1 cellular context compared by ENCODE assay signal in the genomic region with DNA sequence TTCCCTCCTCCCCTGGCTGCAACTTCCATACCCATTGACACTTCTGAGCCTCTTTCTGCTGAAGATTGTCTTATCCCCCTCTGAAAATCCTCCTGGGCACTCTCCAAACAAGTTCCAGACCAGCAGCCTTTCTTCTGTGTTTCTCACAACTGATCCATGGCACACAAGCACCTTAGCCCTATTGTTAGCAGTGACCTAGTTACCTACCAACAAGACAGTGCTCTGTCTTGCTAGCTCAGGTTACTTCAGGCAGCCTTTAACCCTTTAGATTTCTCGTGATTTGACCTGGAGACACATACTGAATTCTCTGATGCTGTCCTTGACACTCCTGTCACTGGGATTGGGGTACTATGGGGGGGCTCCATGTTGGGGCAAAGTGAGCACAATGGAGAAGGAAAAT.
TF ChIP-seq lines count a peak whose summit lies in the region.

No MANE protein-coding gene starts in this region.

TF ChIP-seq in H1, 55 proteins besides CTCF, POLR2A, EP300 and RAD21:
- TF ChIP-seq CHD1 (IDR thresholded peaks at IDR 0.05; ENCODE audit: low read depth, low read length) (no peak), FOSL1 (IDR thresholded peaks at IDR 0.05; ENCODE audit: insufficient read depth, low read depth, low read length) (no peak), BACH1 (IDR thresholded peaks at IDR 0.05; ENCODE audit: low read length) (no peak), JUND (IDR thresholded peaks at IDR 0.05; ENCODE audit: low read length) (no peak), MAFK (IDR thresholded peaks at IDR 0.05; ENCODE audit: low read depth, low read length) (no peak), BCL11A (IDR thresholded peaks at IDR 0.05; ENCODE audit: low read depth in 2 of 2, low read length in 2 of 2) (no peak), KDM5A (IDR thresholded peaks at IDR 0.05; ENCODE audit: low read length) (no peak), EZH2 (IDR thresholded peaks at IDR 0.05; ENCODE audit: low read depth, low read length, severe bottlenecking) (no peak), CBX8 (IDR thresholded peaks at IDR 0.05; ENCODE audit: borderline replicate concordance, low read depth, low read length) (no peak), CEBPB (IDR thresholded peaks at IDR 0.05; ENCODE audit: low read depth, low read length) (no peak), RXRA (IDR thresholded peaks at IDR 0.05; ENCODE audit: insufficient read depth, low read depth, low read length) (no peak), SP2 (IDR thresholded peaks at IDR 0.05; ENCODE audit: low read length) (no peak), JUN (IDR thresholded peaks at IDR 0.05; ENCODE audit: low read depth, low read length) (no peak), PHF8 (conservative IDR thresholded peaks at IDR 0.05; ENCODE audit: low read depth, low read length) (no peak), KDM4A (IDR thresholded peaks at IDR 0.05; ENCODE audit: low read depth, low read length, severe bottlenecking) (no peak), EGR1 (IDR thresholded peaks at IDR 0.05; ENCODE audit: borderline replicate concordance, low read depth, low read length) (no peak), SUZ12 (IDR thresholded peaks at IDR 0.05; ENCODE audit: low read length) (no peak)
- TF ChIP-seq, protein P1, sequence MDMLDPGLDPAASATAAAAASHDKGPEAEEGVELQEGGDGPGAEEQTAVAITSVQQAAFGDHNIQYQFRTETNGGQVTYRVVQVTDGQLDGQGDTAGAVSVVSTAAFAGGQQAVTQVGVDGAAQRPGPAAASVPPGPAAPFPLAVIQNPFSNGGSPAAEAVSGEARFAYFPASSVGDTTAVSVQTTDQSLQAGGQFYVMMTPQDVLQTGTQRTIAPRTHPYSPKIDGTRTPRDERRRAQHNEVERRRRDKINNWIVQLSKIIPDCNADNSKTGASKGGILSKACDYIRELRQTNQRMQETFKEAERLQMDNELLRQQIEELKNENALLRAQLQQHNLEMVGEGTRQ (IDR thresholded peaks at IDR 0.05; ENCODE audit: low read length): no peak
- TF ChIP-seq, protein P2, sequence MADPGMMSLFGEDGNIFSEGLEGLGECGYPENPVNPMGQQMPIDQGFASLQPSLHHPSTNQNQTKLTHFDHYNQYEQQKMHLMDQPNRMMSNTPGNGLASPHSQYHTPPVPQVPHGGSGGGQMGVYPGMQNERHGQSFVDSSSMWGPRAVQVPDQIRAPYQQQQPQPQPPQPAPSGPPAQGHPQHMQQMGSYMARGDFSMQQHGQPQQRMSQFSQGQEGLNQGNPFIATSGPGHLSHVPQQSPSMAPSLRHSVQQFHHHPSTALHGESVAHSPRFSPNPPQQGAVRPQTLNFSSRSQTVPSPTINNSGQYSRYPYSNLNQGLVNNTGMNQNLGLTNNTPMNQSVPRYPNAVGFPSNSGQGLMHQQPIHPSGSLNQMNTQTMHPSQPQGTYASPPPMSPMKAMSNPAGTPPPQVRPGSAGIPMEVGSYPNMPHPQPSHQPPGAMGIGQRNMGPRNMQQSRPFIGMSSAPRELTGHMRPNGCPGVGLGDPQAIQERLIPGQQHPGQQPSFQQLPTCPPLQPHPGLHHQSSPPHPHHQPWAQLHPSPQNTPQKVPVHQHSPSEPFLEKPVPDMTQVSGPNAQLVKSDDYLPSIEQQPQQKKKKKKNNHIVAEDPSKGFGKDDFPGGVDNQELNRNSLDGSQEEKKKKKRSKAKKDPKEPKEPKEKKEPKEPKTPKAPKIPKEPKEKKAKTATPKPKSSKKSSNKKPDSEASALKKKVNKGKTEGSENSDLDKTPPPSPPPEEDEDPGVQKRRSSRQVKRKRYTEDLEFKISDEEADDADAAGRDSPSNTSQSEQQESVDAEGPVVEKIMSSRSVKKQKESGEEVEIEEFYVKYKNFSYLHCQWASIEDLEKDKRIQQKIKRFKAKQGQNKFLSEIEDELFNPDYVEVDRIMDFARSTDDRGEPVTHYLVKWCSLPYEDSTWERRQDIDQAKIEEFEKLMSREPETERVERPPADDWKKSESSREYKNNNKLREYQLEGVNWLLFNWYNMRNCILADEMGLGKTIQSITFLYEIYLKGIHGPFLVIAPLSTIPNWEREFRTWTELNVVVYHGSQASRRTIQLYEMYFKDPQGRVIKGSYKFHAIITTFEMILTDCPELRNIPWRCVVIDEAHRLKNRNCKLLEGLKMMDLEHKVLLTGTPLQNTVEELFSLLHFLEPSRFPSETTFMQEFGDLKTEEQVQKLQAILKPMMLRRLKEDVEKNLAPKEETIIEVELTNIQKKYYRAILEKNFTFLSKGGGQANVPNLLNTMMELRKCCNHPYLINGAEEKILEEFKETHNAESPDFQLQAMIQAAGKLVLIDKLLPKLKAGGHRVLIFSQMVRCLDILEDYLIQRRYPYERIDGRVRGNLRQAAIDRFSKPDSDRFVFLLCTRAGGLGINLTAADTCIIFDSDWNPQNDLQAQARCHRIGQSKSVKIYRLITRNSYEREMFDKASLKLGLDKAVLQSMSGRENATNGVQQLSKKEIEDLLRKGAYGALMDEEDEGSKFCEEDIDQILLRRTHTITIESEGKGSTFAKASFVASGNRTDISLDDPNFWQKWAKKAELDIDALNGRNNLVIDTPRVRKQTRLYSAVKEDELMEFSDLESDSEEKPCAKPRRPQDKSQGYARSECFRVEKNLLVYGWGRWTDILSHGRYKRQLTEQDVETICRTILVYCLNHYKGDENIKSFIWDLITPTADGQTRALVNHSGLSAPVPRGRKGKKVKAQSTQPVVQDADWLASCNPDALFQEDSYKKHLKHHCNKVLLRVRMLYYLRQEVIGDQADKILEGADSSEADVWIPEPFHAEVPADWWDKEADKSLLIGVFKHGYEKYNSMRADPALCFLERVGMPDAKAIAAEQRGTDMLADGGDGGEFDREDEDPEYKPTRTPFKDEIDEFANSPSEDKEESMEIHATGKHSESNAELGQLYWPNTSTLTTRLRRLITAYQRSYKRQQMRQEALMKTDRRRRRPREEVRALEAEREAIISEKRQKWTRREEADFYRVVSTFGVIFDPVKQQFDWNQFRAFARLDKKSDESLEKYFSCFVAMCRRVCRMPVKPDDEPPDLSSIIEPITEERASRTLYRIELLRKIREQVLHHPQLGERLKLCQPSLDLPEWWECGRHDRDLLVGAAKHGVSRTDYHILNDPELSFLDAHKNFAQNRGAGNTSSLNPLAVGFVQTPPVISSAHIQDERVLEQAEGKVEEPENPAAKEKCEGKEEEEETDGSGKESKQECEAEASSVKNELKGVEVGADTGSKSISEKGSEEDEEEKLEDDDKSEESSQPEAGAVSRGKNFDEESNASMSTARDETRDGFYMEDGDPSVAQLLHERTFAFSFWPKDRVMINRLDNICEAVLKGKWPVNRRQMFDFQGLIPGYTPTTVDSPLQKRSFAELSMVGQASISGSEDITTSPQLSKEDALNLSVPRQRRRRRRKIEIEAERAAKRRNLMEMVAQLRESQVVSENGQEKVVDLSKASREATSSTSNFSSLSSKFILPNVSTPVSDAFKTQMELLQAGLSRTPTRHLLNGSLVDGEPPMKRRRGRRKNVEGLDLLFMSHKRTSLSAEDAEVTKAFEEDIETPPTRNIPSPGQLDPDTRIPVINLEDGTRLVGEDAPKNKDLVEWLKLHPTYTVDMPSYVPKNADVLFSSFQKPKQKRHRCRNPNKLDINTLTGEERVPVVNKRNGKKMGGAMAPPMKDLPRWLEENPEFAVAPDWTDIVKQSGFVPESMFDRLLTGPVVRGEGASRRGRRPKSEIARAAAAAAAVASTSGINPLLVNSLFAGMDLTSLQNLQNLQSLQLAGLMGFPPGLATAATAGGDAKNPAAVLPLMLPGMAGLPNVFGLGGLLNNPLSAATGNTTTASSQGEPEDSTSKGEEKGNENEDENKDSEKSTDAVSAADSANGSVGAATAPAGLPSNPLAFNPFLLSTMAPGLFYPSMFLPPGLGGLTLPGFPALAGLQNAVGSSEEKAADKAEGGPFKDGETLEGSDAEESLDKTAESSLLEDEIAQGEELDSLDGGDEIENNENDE (IDR thresholded peaks at IDR 0.05; ENCODE audit: insufficient replicate concordance, low read length): no peak
TF ChIP-seq in H1: peak in this region for 0.
